Comparison of ENCODE assay signal across 8 cellular contexts in the genomic region with DNA sequence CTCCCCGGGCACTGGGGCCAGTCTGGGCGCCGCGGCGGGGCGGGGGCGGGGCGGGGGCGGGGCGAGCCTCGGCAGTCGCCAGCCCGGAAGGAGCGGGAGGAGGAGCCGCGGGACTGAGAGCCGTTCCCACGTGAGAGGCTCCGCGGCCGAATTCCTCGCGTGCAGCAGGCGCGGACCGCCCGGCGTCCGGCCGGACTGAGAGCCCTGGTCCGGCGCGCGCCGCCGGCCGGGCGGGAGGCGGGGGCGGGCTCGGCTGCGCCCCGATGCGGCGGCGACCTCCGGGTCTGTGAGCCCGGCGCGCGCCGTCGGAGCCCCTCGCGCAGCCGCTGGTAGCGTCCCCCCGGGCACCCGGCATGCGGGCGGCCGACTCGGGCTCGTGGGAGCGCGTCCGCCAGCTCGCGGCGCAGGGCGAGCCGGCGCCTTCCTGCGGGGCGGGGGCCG.
DNase-seq lines count a peak whose midpoint lies in the region; TF ChIP-seq lines count a peak whose summit lies in the region.

No MANE protein-coding gene starts in this region.

- H3K27me3 ChIP-seq in GM23248 (replicated peaks; ENCODE audit: insufficient read depth): no peaks in the 10 kb centered on the region
- H3K27me3 ChIP-seq in brain microvascular endothelial cell (replicated peaks): no peaks in the 10 kb centered on the region
- peaks cover 45% of the 10 kb centered on the region for H3K27me3 ChIP-seq in iPS-20b (ENCODE audit: insufficient read depth, low read length)

- TF ChIP-seq CTCF in AG09319 (IDR thresholded peaks at IDR 0.05; ENCODE audit: low read depth, low read length) (no peak), brain microvascular endothelial cell (IDR thresholded peaks at IDR 0.05; ENCODE audit: low read depth, low read length, missing control alignments) (no peak)

- no peaks in the 10 kb centered on the region for H3K9me2 ChIP-seq in GM23248 (ENCODE audit: insufficient read depth)

- H3K4me2 ChIP-seq in GM23248 (ENCODE audit: unreplicated experiment): peak overlapping the region; percentile 32

- H3K36me3 ChIP-seq in GM23248 (ENCODE audit: low read depth): no peaks in the 10 kb centered on the region
- no peaks in the 10 kb centered on the region for H3K36me3 ChIP-seq in SK-N-MC (ENCODE audit: insufficient read depth, low read length)
- no peaks in the 10 kb centered on the region for H3K36me3 ChIP-seq in brain microvascular endothelial cell (replicated peaks)
- H3K36me3 ChIP-seq in iPS-20b (ENCODE audit: insufficient read depth, low read depth, low read length): no peaks in the 10 kb centered on the region

- 0 out of 2 replicates have a peak, but pooled peaks cover 3% of the 10 kb centered on the region for H4K20me1 ChIP-seq in GM23248 (ENCODE audit: insufficient read depth)

- no peaks in the 10 kb centered on the region for H3K9me3 ChIP-seq in GM23248 (ENCODE audit: low read depth)
- H3K9me3 ChIP-seq in SK-N-MC (ENCODE audit: low read depth, low read length): no peaks in the 10 kb centered on the region
- no peaks in the 10 kb centered on the region for H3K9me3 ChIP-seq in iPS-20b (ENCODE audit: insufficient read depth, low read depth, low read length)

- H2AFZ ChIP-seq in GM23248: peak overlapping the region; percentile 67; the same call in 1 of the 2 replicates

- WGBS in GM23248 (ENCODE audit: low coverage in 1 of 2, low lambda C conversion rate in 2 of 2, missing lambda C conversion rate in 2 of 2), 2 experiments: 0 to 1% methylated on average over 8 to 42 of the region's 76 CpGs

- DNase-seq in AG09319 (ENCODE audit: extremely low read depth, low read depth) (peak; percentile 60), GM23248 (peak; percentile 92), SK-N-MC (ENCODE audit: low read depth, low spot score) (no peak), brain microvascular endothelial cell (no peak), H4 (ENCODE audit: low spot score) (no peak), GF-D8 (lab: John Stamatoyannopoulos, UW) (no peak)
- DNase-seq in stimulated activated CD4-positive, alpha-beta T cell treated with anti-CD3 and anti-CD28 coated beads, Interleukin-15, amount 100 ng/mL, for 24 hours: peak; percentile 59

- H3K9ac ChIP-seq in GM23248: peak overlapping the region; percentile 45; the same call in 1 of the 2 replicates
- H3K9ac ChIP-seq in SK-N-MC (ENCODE audit: insufficient read length): no peak overlapping the region
- no peak overlapping the region for H3K9ac ChIP-seq in iPS-20b (ENCODE audit: low read depth, low read length)

- H3K4me1 ChIP-seq in GM23248 (ENCODE audit: insufficient read depth): peaks cover 6% of the 10 kb centered on the region; the same call in 1 of the 2 replicates
- H3K4me1 ChIP-seq in iPS-20b (ENCODE audit: insufficient read depth, low read length): peaks cover 7% of the 10 kb centered on the region

- in situ Hi-C loops in GM23248 (cut with MboI): loop anchor here (10.0 kb wide), 1 partner anchor 111 kb away; no protein-coding TSS in a partner anchor
- in situ Hi-C loops in brain microvascular endothelial cell (cut with HindIII; ENCODE audit: low pct_ligation_motif_present, low sequenced_read_pairs): no loop called here

- no peak overlapping the region for H3K27ac ChIP-seq in GM23248
- no peak overlapping the region for H3K27ac ChIP-seq in SK-N-MC
- H3K27ac ChIP-seq in brain microvascular endothelial cell: no peak overlapping the region
- no peak overlapping the region for H3K27ac ChIP-seq in iPS-20b (ENCODE audit: low read length)

- H3K4me3 ChIP-seq in GM23248 (peak overlapping the region; percentile 51), SK-N-MC (peak overlapping the region; percentile 58), brain microvascular endothelial cell (ENCODE audit: low read depth, low read length) (peak overlapping the region; percentile 57), iPS-20b (ENCODE audit: low read length) (peak overlapping the region; percentile 53; the same call in 1 of the 2 replicates)

- peaks cover 30% of the 10 kb centered on the region for H3K79me2 ChIP-seq in GM23248 (ENCODE audit: insufficient read depth)

- peaks cover 13% of the 10 kb centered on the region; the same call in 1 of the 2 replicates for H3F3A ChIP-seq in GM23248 (ENCODE audit: insufficient read depth)

Comparison
In these comparisons a context has a peak if more than half of its experiments do, and no peak if none do; other contexts are left out.
1. DNase-seq: peak in AG09319 (single experiment), GM23248 (single experiment) and stimulated activated CD4-positive, alpha-beta T cell treated with anti-CD3 and anti-CD28 coated beads, Interleukin-15, amount 100 ng/mL, for 24 hours (single experiment); none in SK-N-MC (single experiment), brain microvascular endothelial cell (single experiment), H4 (single experiment) and GF-D8 (single experiment).
2. Peak in every context shown above with its lines, with median percentiles within 50 percentile points of each other: H3K4me3 ChIP-seq.